1 cellular context compared by ENCODE assay signal in the genomic region with DNA sequence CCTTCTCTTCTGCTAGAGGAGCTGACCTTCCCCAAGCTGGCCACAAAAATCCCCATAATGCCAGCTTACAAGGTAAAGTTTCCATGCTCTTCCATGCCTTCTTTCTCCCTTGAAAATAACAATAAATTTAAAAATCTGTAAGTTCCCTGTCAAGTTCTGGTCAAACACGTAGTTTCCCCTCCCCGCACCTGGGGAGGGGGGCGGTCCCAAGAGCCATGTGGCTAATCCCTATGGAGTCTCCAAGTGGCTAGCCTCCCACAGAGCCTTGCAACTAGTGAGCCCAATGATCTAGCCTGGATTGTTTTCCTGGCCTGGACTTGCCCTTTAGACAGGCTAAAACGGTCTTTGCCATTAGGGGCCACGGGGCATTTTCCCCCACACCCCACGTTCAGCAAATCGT.
TF ChIP-seq lines count a peak whose summit lies in the region.

No MANE protein-coding gene starts in this region.

TF ChIP-seq in WTC11, 78 proteins besides CTCF, POLR2A, EP300 and RAD21 (continued from another document):
- TF ChIP-seq, protein P1, sequence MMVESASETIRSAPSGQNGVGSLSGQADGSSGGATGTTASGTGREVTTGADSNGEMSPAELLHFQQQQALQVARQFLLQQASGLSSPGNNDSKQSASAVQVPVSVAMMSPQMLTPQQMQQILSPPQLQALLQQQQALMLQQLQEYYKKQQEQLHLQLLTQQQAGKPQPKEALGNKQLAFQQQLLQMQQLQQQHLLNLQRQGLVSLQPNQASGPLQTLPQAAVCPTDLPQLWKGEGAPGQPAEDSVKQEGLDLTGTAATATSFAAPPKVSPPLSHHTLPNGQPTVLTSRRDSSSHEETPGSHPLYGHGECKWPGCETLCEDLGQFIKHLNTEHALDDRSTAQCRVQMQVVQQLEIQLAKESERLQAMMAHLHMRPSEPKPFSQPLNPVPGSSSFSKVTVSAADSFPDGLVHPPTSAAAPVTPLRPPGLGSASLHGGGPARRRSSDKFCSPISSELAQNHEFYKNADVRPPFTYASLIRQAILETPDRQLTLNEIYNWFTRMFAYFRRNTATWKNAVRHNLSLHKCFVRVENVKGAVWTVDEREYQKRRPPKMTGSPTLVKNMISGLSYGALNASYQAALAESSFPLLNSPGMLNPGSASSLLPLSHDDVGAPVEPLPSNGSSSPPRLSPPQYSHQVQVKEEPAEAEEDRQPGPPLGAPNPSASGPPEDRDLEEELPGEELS (CRISPR knock-in tag; IDR thresholded peaks at IDR 0.05), result no peak
- TF ChIP-seq, protein P2, sequence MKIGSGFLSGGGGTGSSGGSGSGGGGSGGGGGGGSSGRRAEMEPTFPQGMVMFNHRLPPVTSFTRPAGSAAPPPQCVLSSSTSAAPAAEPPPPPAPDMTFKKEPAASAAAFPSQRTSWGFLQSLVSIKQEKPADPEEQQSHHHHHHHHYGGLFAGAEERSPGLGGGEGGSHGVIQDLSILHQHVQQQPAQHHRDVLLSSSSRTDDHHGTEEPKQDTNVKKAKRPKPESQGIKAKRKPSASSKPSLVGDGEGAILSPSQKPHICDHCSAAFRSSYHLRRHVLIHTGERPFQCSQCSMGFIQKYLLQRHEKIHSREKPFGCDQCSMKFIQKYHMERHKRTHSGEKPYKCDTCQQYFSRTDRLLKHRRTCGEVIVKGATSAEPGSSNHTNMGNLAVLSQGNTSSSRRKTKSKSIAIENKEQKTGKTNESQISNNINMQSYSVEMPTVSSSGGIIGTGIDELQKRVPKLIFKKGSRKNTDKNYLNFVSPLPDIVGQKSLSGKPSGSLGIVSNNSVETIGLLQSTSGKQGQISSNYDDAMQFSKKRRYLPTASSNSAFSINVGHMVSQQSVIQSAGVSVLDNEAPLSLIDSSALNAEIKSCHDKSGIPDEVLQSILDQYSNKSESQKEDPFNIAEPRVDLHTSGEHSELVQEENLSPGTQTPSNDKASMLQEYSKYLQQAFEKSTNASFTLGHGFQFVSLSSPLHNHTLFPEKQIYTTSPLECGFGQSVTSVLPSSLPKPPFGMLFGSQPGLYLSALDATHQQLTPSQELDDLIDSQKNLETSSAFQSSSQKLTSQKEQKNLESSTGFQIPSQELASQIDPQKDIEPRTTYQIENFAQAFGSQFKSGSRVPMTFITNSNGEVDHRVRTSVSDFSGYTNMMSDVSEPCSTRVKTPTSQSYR (CRISPR knock-in tag; IDR thresholded peaks at IDR 0.05), result no peak
- TF ChIP-seq NR2C2 (CRISPR knock-in tag; IDR thresholded peaks at IDR 0.05) (no peak), ZNF396 (CRISPR knock-in tag; IDR thresholded peaks at IDR 0.05; ENCODE audit: borderline replicate concordance) (no peak), ETV6 (CRISPR knock-in tag; IDR thresholded peaks at IDR 0.05) (no peak)
TF ChIP-seq in WTC11: peak in this region for 0.
